In the genomic region with DNA sequence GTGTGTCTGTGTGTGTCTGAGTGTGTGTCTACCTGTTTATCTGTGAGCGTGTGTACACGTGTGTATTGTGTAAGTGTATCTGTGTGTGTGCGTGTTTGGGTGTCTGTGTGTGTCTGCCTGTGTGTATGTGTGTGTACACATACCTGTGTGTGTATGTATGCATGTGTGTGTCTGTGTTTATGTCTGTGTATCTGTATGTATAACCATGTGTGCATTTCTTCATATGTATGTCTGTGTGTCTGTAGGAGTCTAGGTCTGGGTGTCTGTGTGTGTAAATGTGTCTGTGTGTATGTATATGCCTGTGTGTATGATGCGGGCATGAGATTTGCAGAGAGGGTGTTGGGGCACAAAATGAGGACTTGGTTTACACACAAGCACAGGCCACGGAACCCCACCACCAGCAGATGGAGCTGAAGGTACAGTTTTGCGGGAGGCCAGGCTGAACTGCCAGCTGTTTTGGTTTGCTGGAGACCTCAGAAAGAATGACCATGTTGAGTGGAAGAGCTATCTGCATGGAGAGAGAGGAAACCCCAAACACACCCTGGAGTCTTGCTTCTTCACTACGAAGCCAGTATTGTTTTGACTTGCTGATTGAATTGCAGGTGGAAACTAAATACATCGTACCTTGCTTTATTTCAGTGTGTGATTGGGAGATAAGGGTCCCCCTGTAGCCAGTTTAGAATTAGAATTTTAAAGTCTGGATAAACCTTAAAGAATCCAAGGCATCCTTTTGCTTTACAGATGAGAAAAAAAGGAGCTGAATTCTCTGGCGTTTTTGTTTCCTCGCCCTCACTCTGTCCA, we compare ENCODE assay signal across 8 cellular contexts.
A peak's percentile ranks its signal among the peaks of the same experiment; 100 is the strongest.
DNase-seq lines count a peak whose midpoint lies in the region; ATAC-seq and TF ChIP-seq lines count a peak whose summit lies in the region.

No MANE protein-coding gene starts in this region.

- no peak overlapping the region for H2AK5ac ChIP-seq in neuronal stem cell (ENCODE audit: low read depth, low read length)

- no peaks in the 10 kb centered on the region for H3K79me2 ChIP-seq in DOHH2 (ENCODE audit: control insufficient read depth, low read length)

- peak overlapping the region; percentile 17 for H2BK12ac ChIP-seq in neuronal stem cell (ENCODE audit: low read length)

- peaks cover 2% of the 10 kb centered on the region for H3K79me1 ChIP-seq in neuronal stem cell (ENCODE audit: low read depth, low read length)

- H3K4me3 ChIP-seq in DOHH2 (ENCODE audit: low read length) (no peak overlapping the region), SK-N-MC (no peak overlapping the region), neuronal stem cell (ENCODE audit: low read length in 2 of 2) (no peak overlapping the region)

- peak; percentile 67 for DNase-seq in GM20000 (ENCODE audit: low spot score)
- peak; percentile 16 for DNase-seq in SK-N-MC (ENCODE audit: low read depth, low spot score)
- peak; percentile 92 for DNase-seq in fibroblast of peridontal ligament (ENCODE audit: extremely low read depth)
- peak; percentile 59 for DNase-seq in neuronal stem cell (ENCODE audit: low spot score)
- DNase-seq in NK-92 treated with Interleukin-12 subunit alpha and Interleukin-12 subunit beta, amount 100 ng/mL, for 24 hours (lab: John Stamatoyannopoulos, UW) = no peak

- no CpG with 5 or more reads among the region's 10 CpGs for WGBS in neuronal stem cell (ENCODE audit: extremely low coverage in 2 of 2, insufficient read length in 2 of 2, insufficient replicate concordance in 1 of 2), 2 donors

- no peak overlapping the region for H3K4ac ChIP-seq in neuronal stem cell (ENCODE audit: low read length)

- H3K9me3 ChIP-seq in DOHH2 (ENCODE audit: control insufficient read depth, insufficient read depth, low read length) (no peaks in the 10 kb centered on the region), SK-N-MC (ENCODE audit: low read depth, low read length) (no peaks in the 10 kb centered on the region), neuronal stem cell (replicated peaks in 1 of 2; ENCODE audit: control insufficient read depth in 2 of 2, insufficient read depth in 1 of 2, low read depth in 1 of 2, low read length in 2 of 2) (no peaks in the 10 kb centered on the region)

- no peak overlapping the region for H2BK5ac ChIP-seq in neuronal stem cell (ENCODE audit: low read length)

- no peak overlapping the region for H4K91ac ChIP-seq in neuronal stem cell (ENCODE audit: low read depth, low read length, poor library complexity)

- peak overlapping the region; percentile 75 for H4K8ac ChIP-seq in neuronal stem cell (ENCODE audit: low read depth, low read length)

- H3K4me1 ChIP-seq in DOHH2 (ENCODE audit: control insufficient read depth, low read length) (no peaks in the 10 kb centered on the region), neuronal stem cell (ENCODE audit: control insufficient read depth in 2 of 2, insufficient read depth in 1 of 2, low read depth in 1 of 2, low read length in 2 of 2) (peaks cover 4 to 18% of the 10 kb centered on the region in 2 donors)

- H3K23ac ChIP-seq in neuronal stem cell (ENCODE audit: low read depth, low read length, poor library complexity) = no peak overlapping the region

- no peak overlapping the region for H2BK15ac ChIP-seq in neuronal stem cell (ENCODE audit: low read length)

- no peaks in the 10 kb centered on the region for H3K9me2 ChIP-seq in DOHH2 (replicated peaks; ENCODE audit: control insufficient read depth, low read length)

- H4K20me1 ChIP-seq in DOHH2 (ENCODE audit: control insufficient read depth, insufficient read depth, low read depth, low read length) = no peaks in the 10 kb centered on the region

- no peak overlapping the region for H2AFZ ChIP-seq in neuronal stem cell (ENCODE audit: low read length)

- H3K27me3 ChIP-seq in DOHH2 (ENCODE audit: control insufficient read depth, low read length) (no peaks in the 10 kb centered on the region), neuronal stem cell (ENCODE audit: control insufficient read depth in 3 of 3, insufficient read depth in 3 of 3, low read depth in 1 of 3, low read length in 3 of 3) (peaks cover 0 to 2% (median 0%) of the 10 kb centered on the region in 3 experiments)

- ATAC-seq in HG03565 (IDR thresholded peaks at IDR 0.05; ENCODE audit: unreplicated experiment) = no peak

- no peak overlapping the region for H3K18ac ChIP-seq in neuronal stem cell (ENCODE audit: low read length)

- H3K27ac ChIP-seq in DOHH2 (ENCODE audit: low read depth, low read length) (no peak overlapping the region), SK-N-MC (no peak overlapping the region), neuronal stem cell (replicated peaks; ENCODE audit: low read length) (peak overlapping the region; percentile 5)

- H3K4me2 ChIP-seq in DOHH2 (ENCODE audit: low read length) (no peak overlapping the region), neuronal stem cell (ENCODE audit: insufficient read depth, low read length, poor library complexity, severe bottlenecking) (no peak overlapping the region)

- TF ChIP-seq CTCF in DOHH2 (IDR thresholded peaks at IDR 0.05; ENCODE audit: low read depth, low read length, poor library complexity, severe bottlenecking) (peak; percentile 61), GM20000 (IDR thresholded peaks at IDR 0.05; ENCODE audit: extremely low read depth, missing control alignments) (peak; percentile 74), LNCAP (IDR thresholded peaks at IDR 0.05) (peak; percentile 57)

- H3F3A ChIP-seq in DOHH2 (ENCODE audit: control insufficient read depth, insufficient read depth) = no peaks in the 10 kb centered on the region

- H3K14ac ChIP-seq in neuronal stem cell (ENCODE audit: low read length) = no peak overlapping the region

- no peak overlapping the region for H2BK120ac ChIP-seq in neuronal stem cell (ENCODE audit: low read depth, low read length)

- no peak overlapping the region for H3K9ac ChIP-seq in SK-N-MC (ENCODE audit: insufficient read length)
- no peak overlapping the region for H3K9ac ChIP-seq in neuronal stem cell (ENCODE audit: low read depth, low read length, poor library complexity)

- H3K36me3 ChIP-seq in DOHH2 (ENCODE audit: control insufficient read depth, low read length) (no peaks in the 10 kb centered on the region), SK-N-MC (ENCODE audit: insufficient read depth, low read length) (no peaks in the 10 kb centered on the region), neuronal stem cell (replicated peaks in 1 of 2; ENCODE audit: control insufficient read depth in 2 of 2, insufficient read depth in 2 of 2, low read length in 2 of 2) (no peaks in the 10 kb centered on the region)
